ENCODE assay signal across 4 cellular contexts in the genomic region with DNA sequence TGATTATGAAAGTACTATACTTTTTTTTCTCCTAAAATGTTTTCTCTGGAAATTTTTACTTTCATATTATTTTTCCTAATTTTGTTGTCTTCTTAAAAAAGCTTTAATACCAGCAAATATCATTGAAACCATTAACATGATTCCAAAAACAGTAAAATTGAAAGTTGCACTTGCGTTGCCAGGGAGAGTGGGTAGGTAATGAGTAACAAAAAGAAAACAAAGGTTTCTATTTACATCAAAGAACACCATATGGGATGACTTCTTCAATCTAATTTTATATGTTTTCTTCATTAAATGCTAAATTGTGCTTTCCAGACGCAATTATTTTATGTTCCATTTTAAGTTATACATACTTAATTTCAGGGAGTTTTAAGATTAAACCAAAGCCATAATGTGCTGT.
TF ChIP-seq lines count a peak whose summit lies in the region.

No MANE protein-coding gene starts in this region.

TF ChIP-seq in GM12878, 131 proteins besides CTCF, POLR2A, EP300 and RAD21 (continues in another document):
- TF ChIP-seq ZNF687 (IDR thresholded peaks at IDR 0.05) = no peak
- no peak for TF ChIP-seq USF2 (IDR thresholded peaks at IDR 0.05; ENCODE audit: borderline replicate concordance, low read depth, low read length)
- TF ChIP-seq MTA2 (IDR thresholded peaks at IDR 0.05; ENCODE audit: low read depth) = peak; percentile 34; the same call in 1 of the 2 replicates
- TF ChIP-seq STAT1 (conservative IDR thresholded peaks at IDR 0.05) = no peak
- TF ChIP-seq BMI1 (IDR thresholded peaks at IDR 0.05; ENCODE audit: borderline replicate concordance) = 0 out of 2 replicates have a peak, but pooled peaks have one; percentile 16

TF ChIP-seq in H1, 55 proteins besides CTCF, POLR2A, EP300 and RAD21:
- TF ChIP-seq POU5F1 (IDR thresholded peaks at IDR 0.05; ENCODE audit: low read depth, low read length) (no peak), PHF8 (conservative IDR thresholded peaks at IDR 0.05; ENCODE audit: low read depth, low read length) (no peak)

TF ChIP-seq in SK-N-SH, 30 proteins besides CTCF, POLR2A, EP300 and RAD21:
- TF ChIP-seq GATA2 (CRISPR knock-in tag; IDR thresholded peaks at IDR 0.05) = no peak
- TF ChIP-seq POLR2AphosphoS5 (IDR thresholded peaks at IDR 0.05; ENCODE audit: low read depth, low read length) = no peak

TF ChIP-seq in HepG2, 621 proteins besides CTCF, POLR2A, EP300 and RAD21:
- TF ChIP-seq ZSCAN25 (CRISPR knock-in tag; IDR thresholded peaks at IDR 0.05) (no peak), ZNF343 (CRISPR knock-in tag; IDR thresholded peaks at IDR 0.05) (no peak), ZNF431 (CRISPR knock-in tag; IDR thresholded peaks at IDR 0.05; ENCODE audit: borderline replicate concordance, low read depth) (no peak), MIXL1 (CRISPR knock-in tag; IDR thresholded peaks at IDR 0.05) (no peak), ZNF724P (CRISPR knock-in tag; IDR thresholded peaks at IDR 0.05; ENCODE audit: borderline replicate concordance) (no peak), ZNF329 (CRISPR knock-in tag; IDR thresholded peaks at IDR 0.05; ENCODE audit: low read depth) (no peak), TOPORS (CRISPR knock-in tag; IDR thresholded peaks at IDR 0.05) (no peak), HIVEP1 (CRISPR knock-in tag; IDR thresholded peaks at IDR 0.05) (no peak), PAWR (CRISPR knock-in tag; IDR thresholded peaks at IDR 0.05; ENCODE audit: borderline replicate concordance) (no peak), KAT8 (CRISPR knock-in tag; IDR thresholded peaks at IDR 0.05) (no peak), MNT (IDR thresholded peaks at IDR 0.05) (no peak), ZNF607 (CRISPR knock-in tag; IDR thresholded peaks at IDR 0.05; ENCODE audit: borderline replicate concordance) (no peak), TBP (CRISPR knock-in tag; IDR thresholded peaks at IDR 0.05) (no peak), NCOA2 (CRISPR knock-in tag; IDR thresholded peaks at IDR 0.05) (no peak), U2AF2 (IDR thresholded peaks at IDR 0.05; ENCODE audit: low read depth, low read length) (no peak)
- TF ChIP-seq, protein P1, sequence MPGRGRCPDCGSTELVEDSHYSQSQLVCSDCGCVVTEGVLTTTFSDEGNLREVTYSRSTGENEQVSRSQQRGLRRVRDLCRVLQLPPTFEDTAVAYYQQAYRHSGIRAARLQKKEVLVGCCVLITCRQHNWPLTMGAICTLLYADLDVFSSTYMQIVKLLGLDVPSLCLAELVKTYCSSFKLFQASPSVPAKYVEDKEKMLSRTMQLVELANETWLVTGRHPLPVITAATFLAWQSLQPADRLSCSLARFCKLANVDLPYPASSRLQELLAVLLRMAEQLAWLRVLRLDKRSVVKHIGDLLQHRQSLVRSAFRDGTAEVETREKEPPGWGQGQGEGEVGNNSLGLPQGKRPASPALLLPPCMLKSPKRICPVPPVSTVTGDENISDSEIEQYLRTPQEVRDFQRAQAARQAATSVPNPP (CRISPR knock-in tag; IDR thresholded peaks at IDR 0.05) = no peak
- TF ChIP-seq, protein P2, sequence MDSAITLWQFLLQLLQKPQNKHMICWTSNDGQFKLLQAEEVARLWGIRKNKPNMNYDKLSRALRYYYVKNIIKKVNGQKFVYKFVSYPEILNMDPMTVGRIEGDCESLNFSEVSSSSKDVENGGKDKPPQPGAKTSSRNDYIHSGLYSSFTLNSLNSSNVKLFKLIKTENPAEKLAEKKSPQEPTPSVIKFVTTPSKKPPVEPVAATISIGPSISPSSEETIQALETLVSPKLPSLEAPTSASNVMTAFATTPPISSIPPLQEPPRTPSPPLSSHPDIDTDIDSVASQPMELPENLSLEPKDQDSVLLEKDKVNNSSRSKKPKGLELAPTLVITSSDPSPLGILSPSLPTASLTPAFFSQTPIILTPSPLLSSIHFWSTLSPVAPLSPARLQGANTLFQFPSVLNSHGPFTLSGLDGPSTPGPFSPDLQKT (CRISPR knock-in tag; IDR thresholded peaks at IDR 0.05; ENCODE audit: borderline replicate concordance) = no peak
